Comparison of ENCODE assay signal across 8 cellular contexts in genomic region chr14:36105401-36105800, GRCh38.
DNase-seq lines count a peak whose midpoint lies in the region; TF ChIP-seq lines count a peak whose summit lies in the region.

No MANE protein-coding gene starts in this region.

- H3K9me3 ChIP-seq in HAP-1 (no peaks in the 10 kb centered on the region), adrenal gland (replicated peaks in 1 of 3) (no peaks in the 10 kb centered on the region)

- in situ Hi-C loops in ACHN (cut with HindIII; ENCODE audit: low pct_ligation_motif_present, low pct_unique_long_range_greater_than_20kb, low sequenced_read_pairs) (no loop called here), HAP-1 (cut with MboI; ENCODE audit: low sequenced_read_pairs) (no loop called here)

- H3K27me3 ChIP-seq in HAP-1 (ENCODE audit: low read depth) (peaks cover 2% of the 10 kb centered on the region; the same call in 1 of the 2 replicates), adrenal gland (peaks cover 3% of the 10 kb centered on the region)

- WGBS in adrenal gland, 4 donors: 0 to 19% (median 8%) methylated on average over 1 of the region's 1 CpG

- H3K36me3 ChIP-seq in HAP-1 (replicated peaks) (no peaks in the 10 kb centered on the region), adrenal gland (replicated peaks in 1 of 2) (no peaks in the 10 kb centered on the region)

- H3K4me1 ChIP-seq in HAP-1 (0 out of 2 replicates have a peak, but pooled peaks cover 2% of the 10 kb centered on the region), adrenal gland (replicated peaks in 1 of 2) (no peaks in the 10 kb centered on the region)

- intact Hi-C loops in adrenal gland (cut with DNase I): no loop called here

- TF ChIP-seq POLR2A in adrenal gland (IDR thresholded peaks at IDR 0.05): no peak

- H3K4me3 ChIP-seq in HAP-1: no peak overlapping the region
- H3K4me3 ChIP-seq in fibroblast of mammary gland (ENCODE audit: control insufficient read depth, low read depth, low read length): no peak overlapping the region
- H3K4me3 ChIP-seq in adrenal gland: no peak overlapping the region

- DNase-seq in ACHN (peak; percentile 20), HAP-1 (ENCODE audit: low spot score in 2 of 2) (peak; percentile 33 to 48), NCI-H510A (lab: John Stamatoyannopoulos, UW) (peak; percentile 70), fibroblast of mammary gland (ENCODE audit: low read depth) (peak; percentile 25), adrenal gland (no peak), AML-193 (lab: John Stamatoyannopoulos, UW) (no peak), inferior parietal cortex (ENCODE audit: extremely low spot score) (no peak), dedifferentiated amniotic fluid mesenchymal stem cell (ENCODE audit: extremely low spot score) (no peak)

- TF ChIP-seq CTCF in fibroblast of mammary gland (conservative IDR thresholded peaks at IDR 0.05; ENCODE audit: control insufficient read depth, insufficient read depth, low read depth, low read length): peak; percentile 10
- TF ChIP-seq CTCF in adrenal gland (IDR thresholded peaks at IDR 0.05): no peak

- no peak overlapping the region for H3K27ac ChIP-seq in adrenal gland

Comparison
In these comparisons a context has a peak if more than half of its experiments do, and no peak if none do; other contexts are left out.
1. DNase-seq: peak in ACHN (single experiment), HAP-1 (2 of 2), NCI-H510A (single experiment) and fibroblast of mammary gland (single experiment); none in adrenal gland (0 of 7), AML-193 (0 of 2), inferior parietal cortex (single experiment) and dedifferentiated amniotic fluid mesenchymal stem cell (single experiment).